In genomic region chr19:49866933-49867782, GRCh38 we compare ENCODE assay signal across 1 cellular context.
TF ChIP-seq lines count a peak whose summit lies in the region.

Gene PNKP, minus strand, starts transcription at chr19:49867576. Its CDS starts 372 bp downstream, at chr19:49867204.

TF ChIP-seq in K562, 482 proteins besides CTCF, POLR2A, EP300 and RAD21 (continued from another document and continues in another):
- TF ChIP-seq HMGXB4 (CRISPR knock-in tag; IDR thresholded peaks at IDR 0.05), result 0 out of 2 replicates have a peak, but pooled peaks have one; percentile 56
- no peak for TF ChIP-seq TRIM28 (IDR thresholded peaks at IDR 0.05)
- TF ChIP-seq BCL6 (CRISPR knock-in tag; IDR thresholded peaks at IDR 0.05), result no peak
- no peak for TF ChIP-seq MYNN (IDR thresholded peaks at IDR 0.05)
- no peak for TF ChIP-seq MYNN (CRISPR knock-in tag; IDR thresholded peaks at IDR 0.05)
- peak; percentile 94 for TF ChIP-seq PHF20 (IDR thresholded peaks at IDR 0.05; ENCODE audit: partially characterized antibody)
- TF ChIP-seq TRIM24 (IDR thresholded peaks at IDR 0.05), result peak in 1 of 2 experiments; percentile 87; a peak in 2 of 4 replicates
- no peak for TF ChIP-seq DLX4 (CRISPR knock-in tag; IDR thresholded peaks at IDR 0.05)
- TF ChIP-seq ZNF398 (CRISPR knock-in tag; IDR thresholded peaks at IDR 0.05), result no peak
- 0 out of 2 replicates have a peak, but pooled peaks have one; percentile 14 for TF ChIP-seq TCF3 (CRISPR knock-in tag; IDR thresholded peaks at IDR 0.05)
- TF ChIP-seq CREB3 (tag; conservative IDR thresholded peaks at IDR 0.05; ENCODE audit: low read depth), result no peak
- TF ChIP-seq PRDM10 (IDR thresholded peaks at IDR 0.05; ENCODE audit: partially characterized antibody), result peak; percentile 44
- no peak for TF ChIP-seq ZKSCAN1 (IDR thresholded peaks at IDR 0.05; ENCODE audit: low read depth, low read length)
- no peak for TF ChIP-seq CLOCK (CRISPR knock-in tag; IDR thresholded peaks at IDR 0.05; ENCODE audit: borderline replicate concordance)
- peak; percentile 81; the same call in 1 of the 2 replicates for TF ChIP-seq CBX1 (IDR thresholded peaks at IDR 0.05; ENCODE audit: low read depth)
- TF ChIP-seq FOXK2 (conservative IDR thresholded peaks at IDR 0.05 in 1 of 2, IDR thresholded peaks at IDR 0.05 in 1 of 2; ENCODE audit: low read depth in 2 of 2), result peak; percentile 45 to 65; a peak in 1 of 4 replicates
- peak; percentile 62; the same call in 1 of the 2 replicates for TF ChIP-seq DIDO1 (tag; IDR thresholded peaks at IDR 0.05; ENCODE audit: low read depth)
- TF ChIP-seq RERE (CRISPR knock-in tag; IDR thresholded peaks at IDR 0.05; ENCODE audit: borderline replicate concordance), result no peak
- TF ChIP-seq POLR3G (IDR thresholded peaks at IDR 0.05; ENCODE audit: extremely low read depth, insufficient read length, insufficient replicate concordance), result no peak
- no peak for TF ChIP-seq HNRNPK (IDR thresholded peaks at IDR 0.05; ENCODE audit: low read depth, low read length, poor library complexity, severe bottlenecking)
- no peak for TF ChIP-seq IRF1 (CRISPR knock-in tag; IDR thresholded peaks at IDR 0.05; ENCODE audit: borderline replicate concordance)
- TF ChIP-seq EGR1 (conservative IDR thresholded peaks at IDR 0.05), result peak; percentile 94
- TF ChIP-seq ZFX (CRISPR knock-in tag; IDR thresholded peaks at IDR 0.05), result peak; percentile 46
- TF ChIP-seq RFX1 (IDR thresholded peaks at IDR 0.05), result peak; percentile 89
- TF ChIP-seq BCLAF1 (IDR thresholded peaks at IDR 0.05; ENCODE audit: borderline replicate concordance in 1 of 2, control insufficient read depth in 1 of 2, low read depth in 2 of 2, low read length in 1 of 2), result 0 out of 4 replicates have a peak, but pooled peaks of 1 of the 2 experiments have one; percentile 50
- TF ChIP-seq ZNF699 (CRISPR knock-in tag; IDR thresholded peaks at IDR 0.05; ENCODE audit: insufficient replicate concordance), result no peak
- TF ChIP-seq ATF4 (CRISPR knock-in tag; IDR thresholded peaks at IDR 0.05), result no peak
- peak; percentile 97 for TF ChIP-seq RBBP5 (IDR thresholded peaks at IDR 0.05; ENCODE audit: borderline replicate concordance, insufficient read depth, low read length, poor library complexity, severe bottlenecking)
- peak; percentile 31; the same call in 1 of the 2 replicates for TF ChIP-seq NBN (IDR thresholded peaks at IDR 0.05; ENCODE audit: low read depth)
- no peak for TF ChIP-seq ARID2 (IDR thresholded peaks at IDR 0.05)
